Comparison of ENCODE assay signal across 12 cellular contexts in genomic region chr2:48341556-48342133, GRCh38. TPM values are rescaled to one million over a fixed set of nuclear protein-coding genes. Genes with fewer than 3 reads are reported as not detected.
DNase-seq lines count a peak whose midpoint lies in the region; ATAC-seq and TF ChIP-seq lines count a peak whose summit lies in the region.
"Had no signal": no experiment of that assay in that cellular context is flagged by ENCODE, and none has a peak within 500 bp of the region (broad histone marks: within the 10 kb centered on the region; RNA-seq: fewer than 3 reads in every experiment).

No MANE protein-coding gene starts in this region.

- H4K20me1 ChIP-seq in IMR-90 (ENCODE audit: insufficient read depth, low read length): peaks cover 3% of the 10 kb centered on the region; the same call in 1 of the 2 replicates

- H4K91ac ChIP-seq in IMR-90 (ENCODE audit: insufficient read depth, low read depth, low read length): peak overlapping the region; percentile 0; the same call in 1 of the 2 replicates

- no TSS peak for BruUV-seq in IMR-90 (replicated peaks; lab: Mats Ljungman, UMichigan)

- no peak overlapping the region for H2AK9ac ChIP-seq in IMR-90 (replicated peaks; ENCODE audit: low read depth, low read length, poor library complexity)

- H3K27me3 ChIP-seq in IMR-90 (ENCODE audit: control insufficient read depth, insufficient read depth, low read length): no peaks in the 10 kb centered on the region
- no peaks in the 10 kb centered on the region for H3K27me3 ChIP-seq in ascending aorta
- H3K27me3 ChIP-seq: upper lobe of left lung had no signal

- DNase-seq in IMR-90: no peak
- no peak for DNase-seq in ascending aorta (ENCODE audit: low spot score in 2 of 2)
- no peak for DNase-seq in immature natural killer cell
- peak in 22 of 49 donors; percentile 5 to 79 (median 23) for DNase-seq in substantia nigra (lab: John Stamatoyannopoulos, UW)
- DNase-seq in RPMI8226: no peak
- DNase-seq in activated CD4-positive, CD25-positive, alpha-beta regulatory T cell treated with anti-CD3 and anti-CD28 coated beads, Interleukin-2, amount 50 U/mL, for 72 hours: no peak
- DNase-seq: aorta, HFFc6, NCI-H526 treated with DMSO at 0.1 percent for 48 hours, SK-N-SH, upper lobe of left lung had no signal

- H3K14ac ChIP-seq in IMR-90 (replicated peaks; ENCODE audit: low read depth, low read length): peak overlapping the region; percentile 10

- 0 out of 2 replicates have a peak, but pooled peaks cover 3% of the 10 kb centered on the region for H3K9me1 ChIP-seq in IMR-90 (ENCODE audit: insufficient read depth, low read length)

- H4K5ac ChIP-seq in IMR-90 (ENCODE audit: low read depth, low read length): peak overlapping the region; percentile 80; the same call in 1 of the 2 replicates

- H3K27me3 Mint-ChIP-seq in immature natural killer cell (ENCODE audit: low read depth in 3 of 3): no peaks in the 10 kb centered on the region

- H3K9me3 Mint-ChIP-seq in immature natural killer cell: no peaks in the 10 kb centered on the region

- WGBS in IMR-90 (ENCODE audit: extremely low coverage in 2 of 2, insufficient read length in 1 of 2), 2 experiments: no CpG with 5 or more reads among the region's 3 CpGs

- no peak overlapping the region for H3K4me2 ChIP-seq in IMR-90 (ENCODE audit: low read depth, low read length)
- H3K4me2 ChIP-seq: SK-N-SH had no signal

- H2AK5ac ChIP-seq in IMR-90 (ENCODE audit: low read depth, low read length): peak overlapping the region; percentile 66; the same call in 1 of the 2 replicates

- intact Hi-C loops in IMR-90 (cut with micrococcal nuclease): no loop called here
- intact Hi-C loops in ascending aorta (cut with DNase I): no loop called here

- peaks cover 8 to 13% (median 10%) of the 10 kb centered on the region in 3 donors for H3K36me3 Mint-ChIP-seq in immature natural killer cell

- no peak overlapping the region for H2BK120ac ChIP-seq in IMR-90 (ENCODE audit: low read depth, low read length)

- TF ChIP-seq POLR2A in IMR-90 (IDR thresholded peaks at IDR 0.05; ENCODE audit: low read depth, low read length): no peak

- H2AFZ ChIP-seq in IMR-90 (replicated peaks; ENCODE audit: low read length, poor library complexity): no peak overlapping the region

- TF ChIP-seq RAD21 in IMR-90 (IDR thresholded peaks at IDR 0.05; ENCODE audit: low read length): no peak

- H3K27ac Mint-ChIP-seq in immature natural killer cell: peak overlapping the region in 5 of 6 donors; percentile 6 to 74 (median 67)
- H3K27ac Mint-ChIP-seq: HFFc6 had no signal

- H2BK5ac ChIP-seq in IMR-90 (ENCODE audit: low read depth, low read length, poor library complexity, severe bottlenecking): no peak overlapping the region

- H3K23ac ChIP-seq in IMR-90 (ENCODE audit: low read depth, low read length): peak overlapping the region; percentile 21

- dilution Hi-C loops in IMR-90 (cut with HindIII; ENCODE audit: low sequenced_read_pairs, unreplicated experiment): no loop called here

- peak overlapping the region; percentile 75; the same call in 1 of the 2 replicates for H3K18ac ChIP-seq in IMR-90 (ENCODE audit: low read depth, low read length)

- H4K8ac ChIP-seq in IMR-90 (ENCODE audit: low read depth in 2 of 2, low read length in 2 of 2): peak overlapping the region in 1 of 2 experiments; percentile 52; a peak in 1 of 4 replicates

- no peak overlapping the region for H3K27ac ChIP-seq in IMR-90 (ENCODE audit: insufficient read depth, low read length)
- peak overlapping the region; percentile 43 to 49 for H3K27ac ChIP-seq in ascending aorta
- H3K27ac ChIP-seq in substantia nigra (ENCODE audit: low read depth, low read length, poor library complexity, severe bottlenecking): peak overlapping the region; percentile 84

- H2BK15ac ChIP-seq in IMR-90 (ENCODE audit: low read depth, low read length): no peak overlapping the region

- no peak overlapping the region for H3K9ac ChIP-seq in IMR-90 (ENCODE audit: low read depth, low read length)
- H3K9ac ChIP-seq: SK-N-SH had no signal

- CTCF ChIA-PET in IMR-90 (lab: Yijun Ruan, JAX): interaction anchor here (0.6 kb wide), 1 partner anchor 13 kb away, joined by 6 read pairs; no protein-coding TSS in a partner anchor

- POLR2A ChIA-PET in IMR-90 (lab: Charles Lee; ENCODE audit: unreplicated experiment): interaction anchor here (0.6 kb wide), 1 partner anchor 103 kb away, joined by 5 read pairs; no protein-coding TSS in a partner anchor

- H3K4me1 ChIP-seq in IMR-90 (ENCODE audit: control insufficient read depth, insufficient read depth, low read length) (peaks cover 7% of the 10 kb centered on the region), ascending aorta (peaks cover 7 to 23% of the 10 kb centered on the region in 2 donors)

- peaks cover 21 to 48% of the 10 kb centered on the region in 2 experiments for H3K79me1 ChIP-seq in IMR-90 (ENCODE audit: low read depth in 1 of 2, low read length in 2 of 2)

- H3K9me3 ChIP-seq in IMR-90 (ENCODE audit: control insufficient read depth, insufficient read depth, low read length): no peaks in the 10 kb centered on the region
- H3K9me3 ChIP-seq in ascending aorta: no peaks in the 10 kb centered on the region
- H3K9me3 ChIP-seq: SK-N-SH, upper lobe of left lung had no signal

- no peak overlapping the region for H3K56ac ChIP-seq in IMR-90 (ENCODE audit: extremely low read depth, insufficient read depth, low read length)

- H3K4me3 ChIP-seq in IMR-90 (ENCODE audit: insufficient read depth, low read depth, low read length) (no peak overlapping the region), ascending aorta (no peak overlapping the region)
- H3K4me3 ChIP-seq: upper lobe of left lung had no signal

- in situ Hi-C loops in IMR-90 (cut with MboI; ENCODE audit: low sequenced_read_pairs): no loop called here

- H2BK20ac ChIP-seq in IMR-90 (ENCODE audit: low read depth, low read length): no peak overlapping the region

- ATAC-seq in IMR-90 (ENCODE audit: low read depth) (no peak), HG02852 (IDR thresholded peaks at IDR 0.05; ENCODE audit: unreplicated experiment) (no peak)

- H3K4ac ChIP-seq in IMR-90 (ENCODE audit: low read depth, low read length): peak overlapping the region; percentile 60; the same call in 1 of the 2 replicates

- TF ChIP-seq CTCF in IMR-90 (conservative IDR thresholded peaks at IDR 0.05; ENCODE audit: low read depth, low read length) (no peak), ascending aorta (IDR thresholded peaks at IDR 0.05) (no peak)

- H3K36me3 ChIP-seq in IMR-90 (ENCODE audit: control insufficient read depth, insufficient read depth, low read length) (no peaks in the 10 kb centered on the region), ascending aorta (no peaks in the 10 kb centered on the region)

- no peak overlapping the region for H3K4me3 Mint-ChIP-seq in immature natural killer cell
- H3K4me3 Mint-ChIP-seq: HFFc6 had no signal

- peaks cover 56 to 96% of the 10 kb centered on the region in 2 donors for H3K4me1 Mint-ChIP-seq in immature natural killer cell

TF ChIP-seq in IMR-90, 13 proteins besides CTCF, POLR2A, EP300 and RAD21:
- TF ChIP-seq NFE2L2 (IDR thresholded peaks at IDR 0.05; ENCODE audit: low read depth, low read length) (no peak), MAZ (IDR thresholded peaks at IDR 0.05; ENCODE audit: borderline replicate concordance, low read depth, low read length) (no peak), CHD1 (IDR thresholded peaks at IDR 0.05; ENCODE audit: low read depth, low read length) (no peak), BHLHE40 (IDR thresholded peaks at IDR 0.05; ENCODE audit: low read depth, low read length) (no peak), FOS (IDR thresholded peaks at IDR 0.05; ENCODE audit: low read depth, low read length) (no peak), SMC3 (IDR thresholded peaks at IDR 0.05; ENCODE audit: low read depth, low read length) (no peak), MAFK (IDR thresholded peaks at IDR 0.05; ENCODE audit: low read depth, low read length) (no peak), CEBPB (IDR thresholded peaks at IDR 0.05; ENCODE audit: low read depth, low read length) (no peak), ELK1 (IDR thresholded peaks at IDR 0.05; ENCODE audit: borderline replicate concordance, low read depth, low read length) (no peak), RCOR1 (IDR thresholded peaks at IDR 0.05; ENCODE audit: insufficient replicate concordance, low read length) (no peak)

RNA-seq across cellular contexts. Expression of gene FOXN2, which starts 27.2 kb away (rescaled TPM):
- total RNA-seq in IMR-90 (2012; rRNA removed): 33.1 and 39.6 TPM in 2 replicates
- polyA plus RNA-seq in IMR-90 (2012; rRNA removed): 3.2 and 3.8 TPM in 2 replicates
- polyA plus RNA-seq in IMR-90 (2012; cell fraction: cytosol; rRNA removed): 0.95 and 1.5 TPM in 2 replicates
- 1.0 and 5.5 TPM in 2 replicates for polyA plus RNA-seq in IMR-90 (2012; cell fraction: nucleus; rRNA removed; ENCODE audit: low replicate concordance)
- total RNA-seq in ascending aorta: 10.6 TPM
- 10 to 100 TPM; 20.6 to 50.8 (median 42.2) TPM for polyA plus RNA-seq in immature natural killer cell
